In genomic region chr3:111352585-111352984, GRCh38 we compare ENCODE assay signal across 1 cellular context.
TF ChIP-seq lines count a peak whose summit lies in the region.

No MANE protein-coding gene starts in this region.

TF ChIP-seq in HepG2, 621 proteins besides CTCF, POLR2A, EP300 and RAD21 (continued from another document):
- no peak for TF ChIP-seq ZNF281 (CRISPR knock-in tag; IDR thresholded peaks at IDR 0.05; ENCODE audit: borderline replicate concordance)
- TF ChIP-seq MNT (IDR thresholded peaks at IDR 0.05): peak; percentile 67
- TF ChIP-seq IRX3 (CRISPR knock-in tag; IDR thresholded peaks at IDR 0.05; ENCODE audit: borderline replicate concordance, low read depth): no peak
